1 cellular context compared by ENCODE assay signal in the genomic region with DNA sequence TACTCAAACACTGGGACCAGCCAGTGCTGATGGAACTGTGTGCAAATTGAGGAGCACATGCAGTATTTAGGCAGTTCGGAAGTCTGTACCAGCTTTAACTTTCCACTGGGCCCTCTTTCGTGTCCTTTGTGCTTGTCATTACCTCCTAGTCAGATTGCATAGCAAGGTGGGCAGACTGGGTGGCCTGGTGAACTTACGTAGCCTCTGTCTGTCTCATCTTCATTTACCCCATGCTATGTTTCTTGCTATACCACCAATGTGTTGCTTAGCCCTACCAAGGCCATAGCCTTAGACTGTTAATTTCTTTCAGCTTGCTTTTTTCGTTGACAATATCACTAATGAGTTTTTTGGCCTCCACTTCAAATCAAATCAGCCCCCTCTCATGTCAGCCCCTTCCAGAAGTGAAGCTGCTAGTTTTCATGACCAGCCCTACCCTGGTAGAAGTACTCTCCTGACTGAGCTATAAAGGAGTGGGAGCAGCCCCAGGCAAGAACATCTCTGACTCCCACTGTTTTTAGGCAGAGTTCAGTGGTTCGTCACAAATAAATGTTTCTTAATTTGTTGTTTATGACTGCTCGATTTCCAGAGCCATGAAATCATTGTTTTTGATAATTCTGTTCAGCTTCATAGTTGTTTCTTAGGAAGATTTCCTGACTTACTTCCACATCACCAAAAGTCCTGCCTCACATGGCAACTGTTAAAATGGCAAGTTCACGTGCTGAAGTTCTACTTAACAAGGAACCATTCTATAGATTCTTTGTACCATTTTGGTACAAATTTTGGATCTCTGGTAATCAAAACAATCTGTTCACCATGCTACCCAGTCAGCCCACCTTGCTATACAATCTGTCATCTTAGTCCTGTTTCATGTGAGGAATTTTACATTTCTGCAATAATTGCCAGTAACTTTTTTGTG.
TF ChIP-seq lines count a peak whose summit lies in the region.

No MANE protein-coding gene starts in this region.

TF ChIP-seq in SK-N-SH, 30 proteins besides CTCF, POLR2A, EP300 and RAD21 (continued from another document):
- TF ChIP-seq MXI1 (IDR thresholded peaks at IDR 0.05; ENCODE audit: low read depth, low read length) (no peak), TAF1 (IDR thresholded peaks at IDR 0.05; ENCODE audit: borderline replicate concordance, low read depth, low read length) (no peak), NRF1 (IDR thresholded peaks at IDR 0.05; ENCODE audit: low read depth, low read length) (no peak), YY1 (IDR thresholded peaks at IDR 0.05; ENCODE audit: low read depth) (no peak), JUND (IDR thresholded peaks at IDR 0.05) (no peak), TCF12 (IDR thresholded peaks at IDR 0.05) (no peak), RFX5 (IDR thresholded peaks at IDR 0.05; ENCODE audit: low read length) (no peak), POLR2AphosphoS5 (IDR thresholded peaks at IDR 0.05; ENCODE audit: low read depth, low read length) (no peak), FOXJ3 (CRISPR knock-in tag; IDR thresholded peaks at IDR 0.05) (no peak), GATA2 (CRISPR knock-in tag; IDR thresholded peaks at IDR 0.05) (no peak), FOSL2 (IDR thresholded peaks at IDR 0.05; ENCODE audit: borderline replicate concordance, low read depth) (no peak)
- TF ChIP-seq, protein P1, sequence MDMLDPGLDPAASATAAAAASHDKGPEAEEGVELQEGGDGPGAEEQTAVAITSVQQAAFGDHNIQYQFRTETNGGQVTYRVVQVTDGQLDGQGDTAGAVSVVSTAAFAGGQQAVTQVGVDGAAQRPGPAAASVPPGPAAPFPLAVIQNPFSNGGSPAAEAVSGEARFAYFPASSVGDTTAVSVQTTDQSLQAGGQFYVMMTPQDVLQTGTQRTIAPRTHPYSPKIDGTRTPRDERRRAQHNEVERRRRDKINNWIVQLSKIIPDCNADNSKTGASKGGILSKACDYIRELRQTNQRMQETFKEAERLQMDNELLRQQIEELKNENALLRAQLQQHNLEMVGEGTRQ (IDR thresholded peaks at IDR 0.05; ENCODE audit: borderline replicate concordance, low read depth, low read length): no peak
- TF ChIP-seq, protein P2, sequence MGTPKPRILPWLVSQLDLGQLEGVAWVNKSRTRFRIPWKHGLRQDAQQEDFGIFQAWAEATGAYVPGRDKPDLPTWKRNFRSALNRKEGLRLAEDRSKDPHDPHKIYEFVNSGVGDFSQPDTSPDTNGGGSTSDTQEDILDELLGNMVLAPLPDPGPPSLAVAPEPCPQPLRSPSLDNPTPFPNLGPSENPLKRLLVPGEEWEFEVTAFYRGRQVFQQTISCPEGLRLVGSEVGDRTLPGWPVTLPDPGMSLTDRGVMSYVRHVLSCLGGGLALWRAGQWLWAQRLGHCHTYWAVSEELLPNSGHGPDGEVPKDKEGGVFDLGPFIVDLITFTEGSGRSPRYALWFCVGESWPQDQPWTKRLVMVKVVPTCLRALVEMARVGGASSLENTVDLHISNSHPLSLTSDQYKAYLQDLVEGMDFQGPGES (IDR thresholded peaks at IDR 0.05; ENCODE audit: low read depth, low read length): no peak
- TF ChIP-seq, protein P3, sequence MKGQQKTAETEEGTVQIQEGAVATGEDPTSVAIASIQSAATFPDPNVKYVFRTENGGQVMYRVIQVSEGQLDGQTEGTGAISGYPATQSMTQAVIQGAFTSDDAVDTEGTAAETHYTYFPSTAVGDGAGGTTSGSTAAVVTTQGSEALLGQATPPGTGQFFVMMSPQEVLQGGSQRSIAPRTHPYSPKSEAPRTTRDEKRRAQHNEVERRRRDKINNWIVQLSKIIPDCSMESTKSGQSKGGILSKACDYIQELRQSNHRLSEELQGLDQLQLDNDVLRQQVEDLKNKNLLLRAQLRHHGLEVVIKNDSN (IDR thresholded peaks at IDR 0.05; ENCODE audit: borderline replicate concordance, low read depth): no peak
